Comparison of ENCODE assay signal across 8 cellular contexts in genomic region chr1:151510614-151510956, GRCh38. TPM values are rescaled to one million over a fixed set of nuclear protein-coding genes. Genes with fewer than 3 reads are reported as not detected.
DNase-seq lines count a peak whose midpoint lies in the region; ATAC-seq and TF ChIP-seq lines count a peak whose summit lies in the region.

No MANE protein-coding gene starts in this region.

- H4K20me1 ChIP-seq in DND-41 (ENCODE audit: insufficient read depth, low read length), result no peaks in the 10 kb centered on the region

- no peak for TF ChIP-seq CTCF in DND-41 (IDR thresholded peaks at IDR 0.05; ENCODE audit: borderline replicate concordance, extremely low read depth, low read length, poor library complexity, severe bottlenecking)
- no peak for TF ChIP-seq CTCF in Panc1 (IDR thresholded peaks at IDR 0.05)
- TF ChIP-seq CTCF in esophagus muscularis mucosa (IDR thresholded peaks at IDR 0.05), result no peak

- peaks cover 43% of the 10 kb centered on the region for H3K79me1 ChIP-seq in trophoblast cell (ENCODE audit: low read length)

- intact Hi-C loops in Panc1 (cut with micrococcal nuclease; ENCODE audit: unreplicated experiment), result loop anchor here (10.0 kb wide), 1 partner anchor 66 kb away; no protein-coding TSS in a partner anchor
- intact Hi-C loops in esophagus muscularis mucosa (cut with DNase I), result no loop called here

- H2BK120ac ChIP-seq in trophoblast cell (ENCODE audit: insufficient read depth, low read length, poor library complexity), result peak overlapping the region; percentile 59

- POLR2A ChIA-PET in Panc1 (lab: Charles Lee), result interaction anchor here (0.6 kb wide), 2 partner anchors 12 to 256 kb away, joined by 3 to 10 read pairs; partner anchors contain the start of gene PSMD4

- no peaks in the 10 kb centered on the region for H3K36me3 ChIP-seq in DND-41 (ENCODE audit: insufficient read depth, low read length)
- no peaks in the 10 kb centered on the region; the same call in 1 of the 2 replicates for H3K36me3 ChIP-seq in Panc1 (ENCODE audit: control insufficient read depth, insufficient read depth, low read length)
- no peaks in the 10 kb centered on the region for H3K36me3 ChIP-seq in esophagus muscularis mucosa
- no peaks in the 10 kb centered on the region for H3K36me3 ChIP-seq in trophoblast cell (ENCODE audit: control insufficient read depth in 1 of 2, insufficient read depth in 2 of 2, low read length in 2 of 2)

- H3K4me3 ChIP-seq in DND-41 (ENCODE audit: low read depth in 1 of 2, low read length in 2 of 2), result peak overlapping the region; percentile 32 to 67; a peak in 3 of 4 replicates
- H3K4me3 ChIP-seq in Panc1 (ENCODE audit: low read depth in 2 of 2, low read length in 2 of 2), result peak overlapping the region; percentile 50 to 80
- peak overlapping the region; percentile 77 to 78 (median 78) for H3K4me3 ChIP-seq in esophagus muscularis mucosa
- peak overlapping the region; percentile 72 for H3K4me3 ChIP-seq in trophoblast cell (ENCODE audit: low read depth, low read length)

- H3K9ac ChIP-seq in DND-41 (ENCODE audit: low read depth, low read length) (peak overlapping the region; percentile 64), trophoblast cell (ENCODE audit: low read length) (peak overlapping the region; percentile 67)

- peak overlapping the region; percentile 89 for H4K8ac ChIP-seq in trophoblast cell (ENCODE audit: low read depth, low read length)

- ATAC-seq in DND-41 (ENCODE audit: insufficient read depth, low read depth), result no peak
- no peak for ATAC-seq in Panc1
- ATAC-seq in HG02973 (IDR thresholded peaks at IDR 0.05; ENCODE audit: unreplicated experiment), result no peak
- no peak for ATAC-seq in HG03469 (IDR thresholded peaks at IDR 0.05; ENCODE audit: unreplicated experiment)

- no peaks in the 10 kb centered on the region for H3K27me3 ChIP-seq in DND-41 (ENCODE audit: insufficient read depth, low read length, poor library complexity)
- no peaks in the 10 kb centered on the region for H3K27me3 ChIP-seq in Panc1 (ENCODE audit: control insufficient read depth, insufficient read depth, low read length)
- no peaks in the 10 kb centered on the region for H3K27me3 ChIP-seq in esophagus muscularis mucosa
- H3K27me3 ChIP-seq in trophoblast cell (ENCODE audit: insufficient read depth, low read length), result no peaks in the 10 kb centered on the region

- H4K12ac ChIP-seq in trophoblast cell (ENCODE audit: low read depth, low read length), result peak overlapping the region; percentile 74

- no TSS peak for BruUV-seq in Panc1 (replicated peaks; lab: Mats Ljungman, UMichigan)

- H2AFZ ChIP-seq in DND-41 (ENCODE audit: low read depth, low read length) (peak overlapping the region; percentile 78), trophoblast cell (ENCODE audit: insufficient read depth, low read length, poor library complexity) (peak overlapping the region; percentile 67)

- 9% methylated on average over 10 of the region's 10 CpGs for WGBS in esophagus muscularis mucosa
- no CpG with 5 or more reads among the region's 10 CpGs for WGBS in trophoblast cell (ENCODE audit: extremely low coverage, insufficient coverage, insufficient read length)

- H3K4me2 ChIP-seq in DND-41 (ENCODE audit: insufficient read depth, low read length) (peak overlapping the region; percentile 89), trophoblast cell (ENCODE audit: low read length) (peak overlapping the region; percentile 92)

- H3K4ac ChIP-seq in trophoblast cell (ENCODE audit: low read depth, low read length), result no peak overlapping the region

- H3K4me1 ChIP-seq in DND-41 (ENCODE audit: insufficient read depth, low read length) (peaks cover 29% of the 10 kb centered on the region), Panc1 (ENCODE audit: control insufficient read depth, insufficient read depth, low read length) (peaks cover 30% of the 10 kb centered on the region), esophagus muscularis mucosa (peaks cover 14 to 27% (median 21%) of the 10 kb centered on the region in 4 donors), trophoblast cell (ENCODE audit: control insufficient read depth in 1 of 2, insufficient read depth in 2 of 2, low read length in 2 of 2) (peaks cover 20 to 33% of the 10 kb centered on the region in 2 experiments)

- H2BK5ac ChIP-seq in trophoblast cell (ENCODE audit: low read depth, low read length, poor library complexity), result peak overlapping the region; percentile 57

- peak overlapping the region; percentile 58 for H2BK12ac ChIP-seq in trophoblast cell (ENCODE audit: low read length)

- H3K27ac ChIP-seq in DND-41 (ENCODE audit: low read length) (peak overlapping the region; percentile 67), Panc1 (ENCODE audit: low read length) (peak overlapping the region; percentile 78), esophagus muscularis mucosa (replicated peaks in 1 of 4) (peak overlapping the region; percentile 75 to 86 (median 81)), trophoblast cell (ENCODE audit: low read depth, low read length) (peak overlapping the region; percentile 83)

- DNase-seq in DND-41 (no peak), Panc1 (ENCODE audit: low read depth, low spot score) (no peak), esophagus muscularis mucosa (ENCODE audit: extremely low spot score) (no peak), trophoblast cell (no peak), NCI-H146 (lab: John Stamatoyannopoulos, UW) (no peak), RKO (ENCODE audit: low spot score) (no peak)

- H3K14ac ChIP-seq in trophoblast cell (ENCODE audit: low read length), result peak overlapping the region; percentile 79

- CTCF ChIA-PET in Panc1 (lab: Charles Lee), result interaction anchor here (0.6 kb wide), 3 partner anchors 29 to 223 kb away, joined by 3 to 9 read pairs (median 4); no protein-coding TSS in a partner anchor

- TF ChIP-seq POLR2A in esophagus muscularis mucosa (IDR thresholded peaks at IDR 0.05; ENCODE audit: low read depth), result no peak

- H3K9me3 ChIP-seq in DND-41 (ENCODE audit: insufficient read depth, low read length, severe bottlenecking) (no peaks in the 10 kb centered on the region), Panc1 (ENCODE audit: control insufficient read depth, insufficient read depth, low read depth, low read length) (no peaks in the 10 kb centered on the region), esophagus muscularis mucosa (no peaks in the 10 kb centered on the region), trophoblast cell (ENCODE audit: insufficient read depth, low read depth, low read length) (no peaks in the 10 kb centered on the region)

- peak overlapping the region; percentile 83 for H4K91ac ChIP-seq in trophoblast cell (ENCODE audit: low read depth, low read length)

- H3K18ac ChIP-seq in trophoblast cell (ENCODE audit: low read length), result peak overlapping the region; percentile 54

- H3K79me2 ChIP-seq in DND-41 (ENCODE audit: insufficient read depth, low read length), result no peaks in the 10 kb centered on the region
- peaks cover 6% of the 10 kb centered on the region for H3K79me2 ChIP-seq in trophoblast cell (ENCODE audit: control insufficient read depth, insufficient read depth, low read length, poor library complexity)

- no peak for TF ChIP-seq EP300 in esophagus muscularis mucosa (IDR thresholded peaks at IDR 0.05)

- in situ Hi-C loops in Panc1 (cut with HindIII; ENCODE audit: low pct_unique_long_range_greater_than_20kb, low sequenced_read_pairs), result no loop called here

- H2AK5ac ChIP-seq in trophoblast cell (ENCODE audit: low read length), result peak overlapping the region; percentile 65

- H3K23ac ChIP-seq in trophoblast cell (ENCODE audit: low read length), result no peak overlapping the region

RNA-seq across cellular contexts. Expression of gene CGN, which starts 0.6 kb away (rescaled TPM):
- total RNA-seq in Panc1 (2021; ENCODE audit: unreplicated experiment) (10.2 TPM), esophagus muscularis mucosa (1 to 10 TPM in 2 of 4 donors, under 1 TPM in 2; 0.42 to 3.1 (median 0.94) TPM)
- 7.4 TPM for polyA plus RNA-seq in Panc1 (2012; ENCODE audit: insufficient read length)
- 22.2 and 24.0 TPM in 2 replicates for polyA plus RNA-seq in trophoblast cell (2013)

RNA-seq across cellular contexts. Expression of gene TUFT1, which starts 29.5 kb away (rescaled TPM):
- 66.4 TPM for total RNA-seq in Panc1 (2021; ENCODE audit: unreplicated experiment)
- polyA plus RNA-seq in Panc1 (2012; ENCODE audit: insufficient read length), result 68.5 TPM
- total RNA-seq in esophagus muscularis mucosa, result 10 to 100 TPM; 10.4 to 24.2 (median 15.9) TPM
- polyA plus RNA-seq in trophoblast cell (2013), result 45.0 and 47.3 TPM in 2 replicates

RNA-seq across cellular contexts. Expression of gene POGZ, which starts 51.3 kb away (rescaled TPM):
- total RNA-seq in Panc1 (2021; ENCODE audit: unreplicated experiment), result 76.0 TPM
- 29.3 TPM for polyA plus RNA-seq in Panc1 (2012; ENCODE audit: insufficient read length)
- 10 to 100 TPM; 35.0 to 63.3 (median 49.1) TPM for total RNA-seq in esophagus muscularis mucosa
- 40.5 and 43.4 TPM in 2 replicates for polyA plus RNA-seq in trophoblast cell (2013)
